Comparison of ENCODE assay signal across 18 cellular contexts in the genomic region with DNA sequence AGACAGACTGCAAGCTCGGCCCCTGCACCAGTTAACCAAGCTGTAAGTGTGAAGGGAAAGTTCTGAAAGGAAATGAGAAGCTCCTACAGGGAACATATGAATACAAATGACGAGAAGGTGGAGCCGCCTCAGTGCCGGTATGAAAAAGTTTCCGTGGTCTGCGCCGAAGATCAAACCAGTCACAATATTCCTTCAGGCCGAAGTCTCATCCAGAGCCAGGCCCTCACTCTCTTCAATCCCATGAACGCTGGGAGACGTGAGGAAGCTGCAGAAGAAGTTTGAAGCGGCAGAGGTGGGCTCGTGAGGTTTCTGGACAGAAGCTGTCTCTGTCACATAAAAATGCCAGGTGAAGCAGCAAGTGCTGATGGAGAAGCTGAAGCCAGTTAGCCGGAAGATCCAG.
DNase-seq lines count a peak whose midpoint lies in the region; ATAC-seq and TF ChIP-seq lines count a peak whose summit lies in the region.
"Had no signal": no experiment of that assay in that cellular context is flagged by ENCODE, and none has a peak within 500 bp of the region (broad histone marks: within the 10 kb centered on the region; RNA-seq: fewer than 3 reads in every experiment).

No MANE protein-coding gene starts in this region.

- H3K36me3 ChIP-seq in heart right ventricle: no peaks in the 10 kb centered on the region
- no peaks in the 10 kb centered on the region for H3K36me3 ChIP-seq in ovary

- 92% methylated on average over 13 of the region's 13 CpGs for WGBS in heart right ventricle, 2 donors
- 94 to 95% (median 94%) methylated on average over 13 of the region's 13 CpGs for WGBS in ovary, 3 donors

- DNase-seq in Right ventricle myocardium superior: peak; percentile 20
- no peak for DNase-seq in heart right ventricle
- peak in 6 of 10 donors; percentile 6 to 33 (median 10) for DNase-seq in dorsolateral prefrontal cortex
- peak in 4 of 5 donors; percentile 1 to 4 (median 2) for DNase-seq in ovary
- no peak for DNase-seq in AG08396 (ENCODE audit: low spot score)
- DNase-seq: EL, GF-D8, H7, HFFc6, Karpas-422, NCI-H1694 treated with DMSO at 0.1 percent for 48 hours, NCI-H446, NCI-H526, OCI-M1, SHP77 treated with DMSO at 0.1 percent for 48 hours, SK-N-SH had no signal

- TF ChIP-seq CTCF in heart right ventricle (IDR thresholded peaks at IDR 0.05) (no peak), dorsolateral prefrontal cortex (IDR thresholded peaks at IDR 0.05 in 54 of 56, conservative IDR thresholded peaks at IDR 0.05 in 2 of 56; ENCODE audit: low read depth in 1 of 56, partially characterized antibody in 56 of 56) (no peak), ovary (IDR thresholded peaks at IDR 0.05) (no peak)

- no peak for ATAC-seq in Right ventricle myocardium superior (ENCODE audit: poor library complexity)
- ATAC-seq in heart right ventricle: no peak
- ATAC-seq in GM19023 (IDR thresholded peaks at IDR 0.05; ENCODE audit: unreplicated experiment): no peak
- no peak for ATAC-seq in GM21786 (IDR thresholded peaks at IDR 0.05; ENCODE audit: unreplicated experiment)

- H3K27ac ChIP-seq in heart right ventricle (no peak overlapping the region), dorsolateral prefrontal cortex (no peak overlapping the region), ovary (no peak overlapping the region)

- H3K27me3 ChIP-seq in heart right ventricle (peaks cover 0 to 24% (median 10%) of the 10 kb centered on the region in 7 donors), dorsolateral prefrontal cortex (no peaks in the 10 kb centered on the region), ovary (no peaks in the 10 kb centered on the region)

- no peak overlapping the region for H3K4me3 ChIP-seq in heart right ventricle
- no peak overlapping the region for H3K4me3 ChIP-seq in dorsolateral prefrontal cortex
- H3K4me3 ChIP-seq in ovary: no peak overlapping the region

- H3K4me1 ChIP-seq in heart right ventricle (no peaks in the 10 kb centered on the region), ovary (ENCODE audit: insufficient read depth) (no peaks in the 10 kb centered on the region)

- no peak for TF ChIP-seq EP300 in ovary (IDR thresholded peaks at IDR 0.05)

- peaks cover 0 to 23% (median 5%) of the 10 kb centered on the region in 11 donors for H3K9me3 ChIP-seq in heart right ventricle
- no peaks in the 10 kb centered on the region for H3K9me3 ChIP-seq in ovary
- H3K9me3 ChIP-seq: SK-N-SH had no signal

- intact Hi-C loops in Right ventricle myocardium superior (cut with DNase I): no loop called here
- intact Hi-C loops in heart right ventricle (cut with DNase I): no loop called here
- intact Hi-C loops in dorsolateral prefrontal cortex (cut with DNase I): no loop called here
- intact Hi-C loops in ovary (cut with DNase I): no loop called here

- TF ChIP-seq POLR2A in ovary (IDR thresholded peaks at IDR 0.05): no peak

Comparison
In these comparisons a context has a peak if more than half of its experiments do, and no peak if none do; other contexts are left out.
1. DNase-seq: peak in Right ventricle myocardium superior (single experiment), dorsolateral prefrontal cortex (6 of 10) and ovary (4 of 5); none in heart right ventricle (0 of 2) and AG08396 (single experiment).